ENCODE assay signal across 1 cellular context in genomic region chrX:30652527-30653414, GRCh38.
TF ChIP-seq lines count a peak whose summit lies in the region.

No MANE protein-coding gene starts in this region.

TF ChIP-seq in K562, 482 proteins besides CTCF, POLR2A, EP300 and RAD21 (continued from another document and continues in another):
- TF ChIP-seq ZBTB8A (IDR thresholded peaks at IDR 0.05; ENCODE audit: partially characterized antibody) = no peak
- no peak for TF ChIP-seq NR0B1 (IDR thresholded peaks at IDR 0.05; ENCODE audit: partially characterized antibody)
- no peak for TF ChIP-seq ZNF217 (CRISPR knock-in tag; IDR thresholded peaks at IDR 0.05)
- no peak for TF ChIP-seq ZNF551 (CRISPR knock-in tag; IDR thresholded peaks at IDR 0.05)
- TF ChIP-seq ZHX1 (conservative IDR thresholded peaks at IDR 0.05; ENCODE audit: low read length) = no peak
- TF ChIP-seq ETV6 (IDR thresholded peaks at IDR 0.05; ENCODE audit: borderline replicate concordance in 1 of 2, low read depth in 2 of 2, low read length in 1 of 2) = no peak
- TF ChIP-seq ETV6 (CRISPR knock-in tag; IDR thresholded peaks at IDR 0.05; ENCODE audit: borderline replicate concordance) = no peak
- 0 out of 2 replicates have a peak, but pooled peaks have one; percentile 49 for TF ChIP-seq DPF2 (IDR thresholded peaks at IDR 0.05)
- TF ChIP-seq BRF2 (IDR thresholded peaks at IDR 0.05; ENCODE audit: borderline replicate concordance, insufficient read depth, insufficient read length) = no peak
- peak in 1 of 2 experiments; percentile 7; a peak in 1 of 4 replicates for TF ChIP-seq TRIM24 (IDR thresholded peaks at IDR 0.05)
- no peak for TF ChIP-seq PURB (CRISPR knock-in tag; IDR thresholded peaks at IDR 0.05; ENCODE audit: low read depth)
- TF ChIP-seq HIVEP1 (CRISPR knock-in tag; IDR thresholded peaks at IDR 0.05) = no peak
- 0 out of 2 replicates have a peak, but pooled peaks have one; percentile 47 for TF ChIP-seq HDAC2 (IDR thresholded peaks at IDR 0.05)
- no peak for TF ChIP-seq CLOCK (CRISPR knock-in tag; IDR thresholded peaks at IDR 0.05; ENCODE audit: borderline replicate concordance)
- no peak for TF ChIP-seq ZNF274 (IDR thresholded peaks at IDR 0.05; ENCODE audit: borderline replicate concordance, low read depth, low read length)
- no peak for TF ChIP-seq MBD1 (CRISPR knock-in tag; IDR thresholded peaks at IDR 0.05)
- no peak for TF ChIP-seq THRB (CRISPR knock-in tag; conservative IDR thresholded peaks at IDR 0.05)
- no peak for TF ChIP-seq ZNF586 (CRISPR knock-in tag; conservative IDR thresholded peaks at IDR 0.05)
- TF ChIP-seq CBFB (CRISPR knock-in tag; IDR thresholded peaks at IDR 0.05) = no peak
- no peak for TF ChIP-seq ZNF830 (CRISPR knock-in tag; IDR thresholded peaks at IDR 0.05)
- peak; percentile 67 for TF ChIP-seq BRD9 (IDR thresholded peaks at IDR 0.05; ENCODE audit: low read depth, partially characterized antibody)
- TF ChIP-seq MNT (conservative IDR thresholded peaks at IDR 0.05) = peak; percentile 89 to 94
- no peak for TF ChIP-seq DNMT1 (IDR thresholded peaks at IDR 0.05)
- no peak for TF ChIP-seq ZNF263 (CRISPR knock-in tag; IDR thresholded peaks at IDR 0.05; ENCODE audit: borderline replicate concordance)
- TF ChIP-seq HNRNPK (IDR thresholded peaks at IDR 0.05; ENCODE audit: low read depth, low read length, poor library complexity, severe bottlenecking) = no peak
- TF ChIP-seq FOXA1 (IDR thresholded peaks at IDR 0.05; ENCODE audit: borderline replicate concordance) = no peak
- TF ChIP-seq ZNF511 (CRISPR knock-in tag; IDR thresholded peaks at IDR 0.05) = peak; percentile 29; the same call in 1 of the 2 replicates
- TF ChIP-seq TBL1XR1 (IDR thresholded peaks at IDR 0.05; ENCODE audit: low read length in 2 of 2) = no peak
- no peak for TF ChIP-seq SMARCA4 (IDR thresholded peaks at IDR 0.05)
- no peak for TF ChIP-seq ZBTB5 (IDR thresholded peaks at IDR 0.05)
- peak; percentile 46; the same call in 1 of the 2 replicates for TF ChIP-seq ZNF740 (CRISPR knock-in tag; IDR thresholded peaks at IDR 0.05)
- TF ChIP-seq ZNF740 (tag; IDR thresholded peaks at IDR 0.05) = no peak
- no peak for TF ChIP-seq KLF16 (IDR thresholded peaks at IDR 0.05)
- TF ChIP-seq ERF (CRISPR knock-in tag; IDR thresholded peaks at IDR 0.05) = no peak
- TF ChIP-seq MAX (CRISPR knock-in tag; IDR thresholded peaks at IDR 0.05) = peak; percentile 92
- no peak for TF ChIP-seq ZSCAN29 (IDR thresholded peaks at IDR 0.05)
- no peak; the same call in 1 of the 2 replicates for TF ChIP-seq BRD4 (IDR thresholded peaks at IDR 0.05)
- TF ChIP-seq NBN (IDR thresholded peaks at IDR 0.05; ENCODE audit: low read depth) = no peak
- no peak for TF ChIP-seq IRF9 (tag; IDR thresholded peaks at IDR 0.05)
- TF ChIP-seq TAF7 (tag; IDR thresholded peaks at IDR 0.05) = peak; percentile 62
- peak; percentile 75 for TF ChIP-seq CBFA2T2 (conservative IDR thresholded peaks at IDR 0.05)
- TF ChIP-seq SNIP1 (IDR thresholded peaks at IDR 0.05; ENCODE audit: low read depth) = no peak
- no peak for TF ChIP-seq ZNF584 (CRISPR knock-in tag; IDR thresholded peaks at IDR 0.05; ENCODE audit: low read depth)
- TF ChIP-seq SUPT5H (IDR thresholded peaks at IDR 0.05) = peak; percentile 63
- TF ChIP-seq ZNF583 (CRISPR knock-in tag; IDR thresholded peaks at IDR 0.05) = no peak
- TF ChIP-seq SMAD1 (IDR thresholded peaks at IDR 0.05; ENCODE audit: low read depth, low read length, partially characterized antibody) = peak; percentile 30
- peak; percentile 89 to 93 for TF ChIP-seq E2F6 (IDR thresholded peaks at IDR 0.05; ENCODE audit: borderline replicate concordance in 1 of 2, extremely low read depth in 1 of 2, insufficient read depth in 1 of 2, insufficient read length in 1 of 2, low read depth in 1 of 2, low read length in 1 of 2, poor library complexity in 1 of 2, severe bottlenecking in 1 of 2)
- peak in 1 of 2 experiments; percentile 15; a peak in 2 of 4 replicates for TF ChIP-seq MAZ (CRISPR knock-in tag; conservative IDR thresholded peaks at IDR 0.05 in 1 of 2, IDR thresholded peaks at IDR 0.05 in 1 of 2)
